In genomic region chr13:46402178-46402577, GRCh38 we compare ENCODE assay signal across 25 cellular contexts. TPM values are rescaled to one million over a fixed set of nuclear protein-coding genes. Genes with fewer than 3 reads are reported as not detected.
"Had no signal": no experiment of that assay in that cellular context is flagged by ENCODE, and none has a peak within 500 bp of the region (broad histone marks: within the 10 kb centered on the region; RNA-seq: fewer than 3 reads in every experiment).

No MANE protein-coding gene starts in this region.

- H2AFZ ChIP-seq: PC-9 had no signal

- H3K4me3 Mint-ChIP-seq: activated CD4-positive, alpha-beta T cell treated with anti-CD3 and anti-CD28 coated beads, Interleukin-2, amount 10 ng/mL, durations not matched to agents 24 days and 14 days; activated naive CD4-positive, alpha-beta T cell treated with anti-CD3 and anti-CD28 coated beads for 36 hours; activated naive CD8-positive, alpha-beta T cell; activated T-cell treated with anti-CD3 and anti-CD28 coated beads, Interleukin-2, amount 50 U/mL, for 4 hours; central memory CD8-positive, alpha-beta T cell; T-helper 17 cell; WTC11 had no signal

- H3K9me3 Mint-ChIP-seq: activated CD4-positive, alpha-beta T cell treated with anti-CD3 and anti-CD28 coated beads, Interleukin-2, amount 10 ng/mL, durations not matched to agents 24 days and 14 days; activated naive CD4-positive, alpha-beta T cell treated with anti-CD3 and anti-CD28 coated beads for 36 hours; activated T-cell treated with anti-CD3 and anti-CD28 coated beads, Interleukin-2, amount 50 U/mL, for 4 hours; central memory CD8-positive, alpha-beta T cell had no signal

- DNase-seq: activated CD4-positive, alpha-beta T cell treated with anti-CD3 and anti-CD28 coated beads for 1 hour; activated CD4-positive, alpha-beta T cell treated with anti-CD3 and anti-CD28 coated beads, Interleukin-2, amount 10 ng/mL, durations not matched to agents 24 days and 14 days; activated CD4-positive, alpha-beta T cell treated with anti-CD3 and anti-CD28 coated beads, Interleukin-2, amount 50 U/mL, for 48 hours; activated CD8-positive, alpha-beta memory T cell treated with anti-CD3 and anti-CD28 coated beads for 24 hours; activated gamma-delta T cell; activated naive CD4-positive, alpha-beta T cell treated with anti-CD3 and anti-CD28 coated beads for 36 hours; activated T-cell treated with anti-CD3 and anti-CD28 coated beads, Interleukin-2, amount 50 U/mL, for 4 hours; adrenal gland; aorta; Karpas-422; MM.1S; NCI-H1105; NCI-H1436; NCI-H1694 treated with DMSO at 0.1 percent for 48 hours; NCI-H2029 treated with DMSO at 0.1 percent for 48 hours; NCI-H524; PC-9; SHP77 treated with DMSO at 0.1 percent for 48 hours; T-helper 17 cell; T-helper 9 cell had no signal

- H3K4me3 ChIP-seq: adrenal gland, K562, PC-9 had no signal

- H3K4me2 ChIP-seq: PC-9 had no signal

- H3K36me3 Mint-ChIP-seq: activated naive CD8-positive, alpha-beta T cell had no signal

- H3K27ac ChIP-seq: adrenal gland, PC-9 had no signal

- H3K27me3 Mint-ChIP-seq: activated CD4-positive, alpha-beta T cell treated with anti-CD3 and anti-CD28 coated beads, Interleukin-2, amount 10 ng/mL, durations not matched to agents 24 days and 14 days; activated naive CD8-positive, alpha-beta T cell; central memory CD8-positive, alpha-beta T cell had no signal

- H3K27me3 ChIP-seq: adrenal gland had no signal

- H3K27ac Mint-ChIP-seq: activated CD4-positive, alpha-beta T cell treated with anti-CD3 and anti-CD28 coated beads, Interleukin-2, amount 10 ng/mL, durations not matched to agents 24 days and 14 days; activated naive CD4-positive, alpha-beta T cell treated with anti-CD3 and anti-CD28 coated beads for 36 hours; activated naive CD8-positive, alpha-beta T cell; T-helper 17 cell; WTC11 had no signal

- H3K9me3 ChIP-seq: adrenal gland had no signal

- H3K36me3 ChIP-seq: adrenal gland had no signal

RNA-seq across cellular contexts. Expression of gene RUBCNL, which starts 15.1 kb away (rescaled TPM):
- total RNA-seq: bronchial epithelial cell had no signal
